ENCODE assay signal across 22 cellular contexts in the genomic region with DNA sequence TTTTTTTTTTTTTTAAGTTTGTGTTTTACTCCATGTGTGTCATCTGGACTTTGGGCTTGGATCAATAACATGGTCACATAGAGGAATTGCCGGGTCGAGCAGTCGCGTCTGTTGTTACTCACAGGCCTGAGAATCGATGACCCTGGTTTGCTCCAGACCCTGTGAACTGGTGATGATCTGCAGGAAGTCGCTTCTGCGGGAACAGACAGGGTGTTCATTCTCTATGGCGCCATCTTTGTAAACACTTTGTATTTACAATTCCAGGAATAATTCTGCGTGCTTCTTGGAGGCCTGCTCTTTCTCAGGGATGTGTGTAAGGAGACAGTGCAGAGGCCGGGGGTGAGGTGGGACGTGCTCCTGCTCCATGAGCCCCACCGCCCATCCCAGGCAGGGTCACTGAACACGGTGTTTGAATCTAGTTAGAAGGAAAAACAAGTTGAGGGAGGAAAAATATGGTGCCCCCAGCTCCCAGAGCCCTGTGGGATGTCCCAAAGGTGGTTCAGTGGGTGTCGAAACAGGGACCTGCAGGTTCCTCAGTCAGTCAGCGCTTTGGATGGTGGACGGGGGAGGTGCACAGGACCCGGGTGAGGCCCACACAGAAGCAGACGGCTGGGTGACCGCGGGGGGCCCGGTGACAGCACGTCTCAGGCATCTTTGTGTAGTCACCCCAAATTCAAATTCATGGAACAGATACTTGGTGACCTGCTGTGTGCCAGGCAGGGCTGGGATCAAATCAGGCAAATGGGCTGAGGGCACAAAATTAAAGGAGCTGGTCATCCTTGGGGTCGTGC. TPM values are rescaled to one million over a fixed set of nuclear protein-coding genes. Genes with fewer than 3 reads are reported as not detected.
DNase-seq lines count a peak whose midpoint lies in the region; ATAC-seq, FAIRE-seq and TF ChIP-seq lines count a peak whose summit lies in the region.
"Had no signal": no experiment of that assay in that cellular context is flagged by ENCODE, and none has a peak within 500 bp of the region (broad histone marks: within the 10 kb centered on the region; RNA-seq: fewer than 3 reads in every experiment).

No MANE protein-coding gene starts in this region.

- no peaks in the 10 kb centered on the region for H3K79me2 ChIP-seq in HepG2 (ENCODE audit: insufficient read depth, low read length)

- H3K27me3 ChIP-seq in HepG2 (ENCODE audit: control insufficient read depth in 1 of 2, insufficient read depth in 2 of 2, low read length in 2 of 2) (no peaks in the 10 kb centered on the region), muscle layer of duodenum (ENCODE audit: low read depth, low read length) (no peaks in the 10 kb centered on the region)
- H3K27me3 ChIP-seq: BE2C had no signal

- H3K9ac ChIP-seq in HepG2 (ENCODE audit: insufficient read depth, low read depth, low read length) = peak overlapping the region; percentile 62

- TF ChIP-seq RAD21 in HepG2 (CRISPR knock-in tag; IDR thresholded peaks at IDR 0.05) = 0 out of 2 replicates have a peak, but pooled peaks have one; percentile 27

- ATAC-seq in Right ventricle myocardium inferior (no peak), left ventricle myocardium superior (no peak), HepG2 (peak; percentile 94), HG03159 (IDR thresholded peaks at IDR 0.05; ENCODE audit: unreplicated experiment) (no peak)
- ATAC-seq in activated naive CD4-positive, alpha-beta T cell treated with anti-CD3 and anti-CD28 coated beads, Interleukin-2, amount 50 U/mL, for 72 hours = no peak

- peak; percentile 39; the same call in 1 of the 2 replicates for TF ChIP-seq CTCF in HepG2 (CRISPR knock-in tag; IDR thresholded peaks at IDR 0.05)

- CTCF ChIA-PET in HepG2 (lab: Yijun Ruan, JAX; ENCODE audit: low intra/inter-chr PET ratio, low total read pairs) = no interaction called here

- intact Hi-C loops in Right ventricle myocardium inferior (cut with DNase I) (no loop called here), left ventricle myocardium superior (cut with micrococcal nuclease) (no loop called here), HepG2 (cut with micrococcal nuclease; ENCODE audit: unreplicated experiment) (loop anchor here (1.0 to 10.0 kb wide), 2 partner anchors 29 to 48 kb away; no protein-coding TSS in a partner anchor)

- POLR2A ChIA-PET in HepG2 (lab: Yijun Ruan, JAX) = interaction anchor here (1.5 to 1.6 kb wide), 2 partner anchors 29 to 142 kb away, joined by 3 to 10 read pairs; no protein-coding TSS in a partner anchor

- H2AFZ ChIP-seq in HepG2 (ENCODE audit: low read length) = no peak overlapping the region

- H3K27ac Mint-ChIP-seq in activated naive CD4-positive, alpha-beta T cell treated with anti-CD3 and anti-CD28 coated beads, Interleukin-2, amount 50 U/mL, for 72 hours = no peak overlapping the region
- H3K27ac Mint-ChIP-seq: CD4-positive, alpha-beta T cell had no signal

- H3K36me3 ChIP-seq in HepG2 (replicated peaks in 1 of 2; ENCODE audit: control insufficient read depth in 1 of 2, insufficient read depth in 2 of 2, low read length in 2 of 2) (no peaks in the 10 kb centered on the region; a peak in 1 of 5 replicates), muscle layer of duodenum (ENCODE audit: control insufficient read depth in 1 of 2, insufficient read depth in 2 of 2, low read length in 2 of 2) (peaks cover 0 to 7% of the 10 kb centered on the region in 2 donors)
- H3K36me3 ChIP-seq: BE2C had no signal

- peak; percentile 60 to 92; a peak in 3 of 4 replicates for TF ChIP-seq EP300 in HepG2 (IDR thresholded peaks at IDR 0.05; ENCODE audit: low read depth in 2 of 2, low read length in 2 of 2)
- peak; percentile 57; the same call in 1 of the 2 replicates for TF ChIP-seq EP300 in HepG2 (CRISPR knock-in tag; IDR thresholded peaks at IDR 0.05; ENCODE audit: borderline replicate concordance)

- no peaks in the 10 kb centered on the region for H4K20me1 ChIP-seq in HepG2 (ENCODE audit: insufficient read depth, low read length)

- in situ Hi-C loops in HepG2 (cut with HindIII; ENCODE audit: extremely low pct_ligation_motif_present, low pct_unique_long_range_greater_than_20kb) = no loop called here

- peak overlapping the region; percentile 48 for H3K4me2 ChIP-seq in HepG2 (ENCODE audit: low read depth, low read length)

- H3K4me3 ChIP-seq in HepG2 (replicated peaks in 1 of 3; ENCODE audit: insufficient read depth in 1 of 3, low read depth in 2 of 3, low read length in 3 of 3) (peak overlapping the region in 1 of 3 experiments; percentile 20; a peak in 1 of 6 replicates), muscle layer of duodenum (ENCODE audit: low read depth in 1 of 2, low read length in 2 of 2) (no peak overlapping the region)

- H3K27ac ChIP-seq in HepG2 (ENCODE audit: extremely low read length, insufficient read depth, low read length) (peak overlapping the region; percentile 91), muscle layer of duodenum (ENCODE audit: low read length) (peak overlapping the region; percentile 31)

- peak; percentile 91 for FAIRE-seq in HepG2 (lab: Jason Lieb, UNC)

- no peak for TF ChIP-seq POLR2A in HepG2 (IDR thresholded peaks at IDR 0.05; ENCODE audit: insufficient read depth in 1 of 2, low read depth in 2 of 2, low read length in 2 of 2)

- H3K9me3 ChIP-seq in HepG2 (ENCODE audit: low read length) = no peaks in the 10 kb centered on the region
- H3K9me3 ChIP-seq in muscle layer of duodenum (ENCODE audit: control insufficient read depth in 1 of 2, low read length in 2 of 2) = no peaks in the 10 kb centered on the region
- H3K9me3 ChIP-seq: BE2C had no signal

- DNase-seq in Right ventricle myocardium inferior (ENCODE audit: missing footprints) (peak; percentile 58), left ventricle myocardium superior (no peak), HepG2 (ENCODE audit: low spot score) (peak; percentile 98), D341Med (ENCODE audit: low spot score) (no peak), HK-2 (ENCODE audit: unreplicated experiment) (no peak)
- no peak for DNase-seq in activated naive CD4-positive, alpha-beta T cell treated with anti-CD3 and anti-CD28 coated beads, Interleukin-2, amount 50 U/mL, for 72 hours (ENCODE audit: low spot score in 2 of 2)
- DNase-seq: 8988T; BE2C; Calu3; CD4-positive, alpha-beta T cell; DMS79 treated with DMSO at 0.1 percent for 48 hours; H9; NCI-H1417 treated with DMSO at 0.1 percent for 48 hours; NCI-H1930; NCI-H2171; NCI-H446 treated with DMSO at 0.1 percent for 48 hours; NK-92 treated with Interleukin-12 subunit alpha and Interleukin-12 subunit beta, amount 100 ng/mL, for 24 hours; OCI-M1; RPMI8226 had no signal

- H3K4me1 ChIP-seq in HepG2 (ENCODE audit: insufficient read depth, low read length) = peaks cover 77% of the 10 kb centered on the region
- peaks cover 0 to 13% of the 10 kb centered on the region in 2 donors for H3K4me1 ChIP-seq in muscle layer of duodenum (ENCODE audit: control insufficient read depth in 1 of 2, insufficient read depth in 2 of 2, low read length in 2 of 2)

- H3K36me3 Mint-ChIP-seq in activated naive CD4-positive, alpha-beta T cell treated with anti-CD3 and anti-CD28 coated beads, Interleukin-2, amount 50 U/mL, for 72 hours = no peaks in the 10 kb centered on the region

- WGBS in HepG2 (ENCODE audit: low lambda C conversion rate) = 20% methylated on average over 19 of the region's 23 CpGs

- BruUV-seq in HepG2 (replicated peaks; lab: Mats Ljungman, UMichigan) = TSS peak; percentile 72

- H3K9me3 Mint-ChIP-seq in activated naive CD4-positive, alpha-beta T cell treated with anti-CD3 and anti-CD28 coated beads, Interleukin-2, amount 50 U/mL, for 72 hours = no peaks in the 10 kb centered on the region
- H3K9me3 Mint-ChIP-seq: CD4-positive, alpha-beta T cell had no signal

TF ChIP-seq in HepG2, 621 proteins besides CTCF, POLR2A, EP300 and RAD21 (continues in another document):
- peak; percentile 45; the same call in 1 of the 2 replicates for TF ChIP-seq BHLHE40 (IDR thresholded peaks at IDR 0.05; ENCODE audit: low read length)
- TF ChIP-seq ZNF232 (CRISPR knock-in tag; IDR thresholded peaks at IDR 0.05; ENCODE audit: borderline replicate concordance) = peak; percentile 75; the same call in 1 of the 2 replicates
- TF ChIP-seq SIX1 (CRISPR knock-in tag; IDR thresholded peaks at IDR 0.05; ENCODE audit: borderline replicate concordance) = peak; percentile 68; the same call in 1 of the 2 replicates
- TF ChIP-seq GATAD2A (CRISPR knock-in tag; IDR thresholded peaks at IDR 0.05) = peak; percentile 96
- peak; percentile 90 for TF ChIP-seq FOSL2 (CRISPR knock-in tag; IDR thresholded peaks at IDR 0.05)

RNA-seq across cellular contexts. Expression of gene ADGRD1, which starts 58.8 kb away (rescaled TPM):
- total RNA-seq in Right ventricle myocardium inferior (89.1 TPM), left ventricle myocardium superior (83.6 TPM), HepG2 (2016; rRNA removed; fragmentation: Illumina TruSeq; extraction: Trizol) (0.34 and 0.46 TPM in 2 replicates)
- 0.26 and 0.30 TPM in 2 replicates for total RNA-seq in HepG2 (2016; cell fraction: cytosol; rRNA removed; fragmentation: Illumina TruSeq; extraction: Trizol; ENCODE audit: low read depth)
- 0.27 and 0.35 TPM in 2 replicates for total RNA-seq in HepG2 (2016; cell fraction: insoluble cytoplasmic fraction; rRNA removed; fragmentation: Illumina TruSeq; extraction: Trizol)
- 0.28 and 0.38 TPM in 2 replicates for total RNA-seq in HepG2 (2016; cell fraction: membrane; rRNA removed; fragmentation: Illumina TruSeq; extraction: Trizol)
- 0.47 and 0.62 TPM in 2 replicates for total RNA-seq in HepG2 (2016; cell fraction: nucleus; rRNA removed; fragmentation: Illumina TruSeq; extraction: Trizol)
- 12.4 and 25.0 TPM in 2 replicates for polyA plus RNA-seq in HepG2 (2011; rRNA removed)
- polyA plus RNA-seq in HepG2 (2011; cell fraction: cytosol; rRNA removed) = 6.9 and 10.2 TPM in 2 replicates
- 71.2 and 100 TPM in 2 replicates for polyA plus RNA-seq in HepG2 (2011; cell fraction: nucleus; rRNA removed)
- polyA plus RNA-seq in HepG2 (2012) = 32.9 and 44.4 TPM in 2 replicates
- 0.14 TPM in 1 of 2 replicates, not detected in the other for polyA plus RNA-seq in HepG2 (2016; cell fraction: cytosol; fragmentation: Illumina TruSeq; extraction: Trizol; ENCODE audit: low read depth)
- 0.26 and 0.38 TPM in 2 replicates for polyA plus RNA-seq in HepG2 (2016; cell fraction: insoluble cytoplasmic fraction; fragmentation: Illumina TruSeq; extraction: Trizol; ENCODE audit: low read depth)
- 0.05 TPM in 1 of 2 replicates, not detected in the other for polyA plus RNA-seq in HepG2 (2016; cell fraction: membrane; fragmentation: Illumina TruSeq; extraction: Trizol; ENCODE audit: low read depth)
- polyA plus RNA-seq in HepG2 (2016; cell fraction: nucleus; fragmentation: Illumina TruSeq; extraction: Trizol; ENCODE audit: insufficient read depth, low read depth) = 0.79 and 1.0 TPM in 2 replicates
- polyA minus RNA-seq in HepG2 (2011; rRNA and poly(A)+ RNA removed; ENCODE audit: low replicate concordance) = 2.3 and 27.8 TPM in 2 replicates
- polyA minus RNA-seq in HepG2 (2011; cell fraction: cytosol; rRNA and poly(A)+ RNA removed) = 3.3 and 10.6 TPM in 2 replicates
- polyA minus RNA-seq in HepG2 (2011; cell fraction: nucleus; rRNA and poly(A)+ RNA removed) = 26.3 and 39.8 TPM in 2 replicates
- total RNA-seq in activated naive CD4-positive, alpha-beta T cell treated with anti-CD3 and anti-CD28 coated beads, Interleukin-2, amount 50 U/mL, for 72 hours = under 1 TPM in 1 of 2 donors, not detected in 1; 0.70 TPM
- total RNA-seq: Calu3, HT1080 had no signal

Comparison
In these comparisons a context has a peak if more than half of its experiments do, and no peak if none do; other contexts are left out.
1. DNase-seq: peak in Right ventricle myocardium inferior (single experiment) and HepG2 (single experiment); none in left ventricle myocardium superior (single experiment), D341Med (single experiment), HK-2 (single experiment) and activated naive CD4-positive, alpha-beta T cell treated with anti-CD3 and anti-CD28 coated beads, Interleukin-2, amount 50 U/mL, for 72 hours (0 of 2).
2. RNA of gene ADGRD1, which starts 58.8 kb away (total RNA-seq): 89.1 TPM in Right ventricle myocardium inferior (single experiment) and 83.6 TPM in left ventricle myocardium superior (single experiment); 0.70 TPM in activated naive CD4-positive, alpha-beta T cell treated with anti-CD3 and anti-CD28 coated beads, Interleukin-2, amount 50 U/mL, for 72 hours and 0.26 to 0.62 TPM in HepG2; every median in the first group is over 10 times any median in the second.